In genomic region chr2:103396152-103396551, GRCh38 we compare ENCODE assay signal across 29 cellular contexts.
"Had no signal": no experiment of that assay in that cellular context is flagged by ENCODE, and none has a peak within 500 bp of the region (broad histone marks: within the 10 kb centered on the region; RNA-seq: fewer than 3 reads in every experiment).

No MANE protein-coding gene starts in this region.

- H3K9ac ChIP-seq: parathyroid adenoma had no signal

- H3K36me3 Mint-ChIP-seq: activated naive CD8-positive, alpha-beta T cell; immature natural killer cell; naive thymus-derived CD8-positive, alpha-beta T cell; stimulated activated memory B cell treated with anti-CD40 and anti-IgM and Interleukin-4, amounts not matched to agents 10 μg/mL and 1 μg/mL and 100 μg/mL, for 72 hours had no signal

- FAIRE-seq: astrocyte, endothelial cell of umbilical vein had no signal

- H3K9me3 ChIP-seq: adrenal gland, lower lobe of right lung, suprapubic skin had no signal

- H3K4me2 ChIP-seq: hepatocyte had no signal

- H3K4me3 Mint-ChIP-seq: activated B cell treated with CpG ODN at 0.5 μM for 24 hours; activated CD4-positive, alpha-beta T cell treated with anti-CD3 and anti-CD28 coated beads for 36 hours; activated naive CD8-positive, alpha-beta T cell; activated T-cell treated with anti-CD3 and anti-CD28 coated beads, Interleukin-2, amount 50 U/mL, for 4 hours; immature natural killer cell; naive thymus-derived CD8-positive, alpha-beta T cell; stimulated activated memory B cell treated with anti-CD40 and anti-IgM and Interleukin-4, amounts not matched to agents 10 μg/mL and 1 μg/mL and 100 μg/mL, for 72 hours had no signal

- H3K27me3 Mint-ChIP-seq: activated B cell treated with CpG ODN at 0.5 μM for 24 hours; activated CD4-positive, alpha-beta T cell treated with anti-CD3 and anti-CD28 coated beads for 36 hours; activated naive CD8-positive, alpha-beta T cell; naive thymus-derived CD8-positive, alpha-beta T cell; stimulated activated memory B cell treated with anti-CD40 and anti-IgM and Interleukin-4, amounts not matched to agents 10 μg/mL and 1 μg/mL and 100 μg/mL, for 72 hours had no signal

- H3K27me3 ChIP-seq: adrenal gland, hepatocyte, stomach, suprapubic skin, tibial nerve had no signal

- H3K4me3 ChIP-seq: adrenal gland, hepatocyte, lower lobe of right lung, stomach, suprapubic skin, tibial nerve had no signal

- H3K9me3 Mint-ChIP-seq: activated T-cell treated with anti-CD3 and anti-CD28 coated beads, Interleukin-2, amount 50 U/mL, for 4 hours had no signal

- DNase-seq: activated B cell treated with CpG ODN at 0.5 μM for 24 hours; activated CD4-positive, alpha-beta T cell treated with anti-CD3 and anti-CD28 coated beads for 36 hours; activated CD4-positive, alpha-beta T cell treated with anti-CD3 and anti-CD28 coated beads, Interleukin-2, amount 50 U/mL, for 4 hours; activated CD8-positive, alpha-beta memory T cell treated with anti-CD3 and anti-CD28 coated beads, Interleukin-2, amount 50 U/mL, for 48 hours; activated naive CD4-positive, alpha-beta T cell; activated T-cell treated with anti-CD3 and anti-CD28 coated beads, Interleukin-2, amount 50 U/mL, for 4 hours; adrenal gland; central memory CD4-positive, alpha-beta T cell; effector memory CD4-positive, alpha-beta T cell; glutamatergic neuron; immature natural killer cell; lower lobe of right lung; naive thymus-derived CD8-positive, alpha-beta T cell; right cardiac atrium; stimulated activated CD4-positive, alpha-beta T cell treated with anti-CD3 and anti-CD28 coated beads, Interleukin-12 subunit alpha, Interleukin-12 subunit beta, amount 100 ng/mL, for 4 hours; stimulated activated CD4-positive, alpha-beta T cell treated with anti-CD3 and anti-CD28 coated beads, Interleukin-2, amount 100 ng/mL, for 24 hours; stomach; T-helper 9 cell had no signal

- H2AFZ ChIP-seq: hepatocyte, parathyroid adenoma had no signal

- H3K36me3 ChIP-seq: adrenal gland, lower lobe of right lung, stomach, suprapubic skin, tibial nerve had no signal

- H3K79me2 ChIP-seq: hepatocyte, parathyroid adenoma had no signal

- H3K4me1 ChIP-seq: adrenal gland, lower lobe of right lung, parathyroid adenoma, stomach, suprapubic skin, tibial nerve had no signal

- H3K27ac ChIP-seq: adrenal gland, hepatocyte, lower lobe of right lung, parathyroid adenoma, stomach, suprapubic skin, tibial nerve had no signal

- ATAC-seq: activated CD4-positive, alpha-beta T cell treated with anti-CD3 and anti-CD28 coated beads for 36 hours; activated T-cell treated with anti-CD3 and anti-CD28 coated beads, Interleukin-2, amount 50 U/mL, for 4 hours; esophagus mucosa; left lobe of liver; lower lobe of right lung; naive thymus-derived CD8-positive, alpha-beta T cell; right cardiac atrium; stimulated activated memory B cell treated with anti-CD40 and anti-IgM and Interleukin-4, amounts not matched to agents 10 μg/mL and 1 μg/mL and 100 μg/mL, for 72 hours had no signal

- H3K27ac Mint-ChIP-seq: activated B cell treated with CpG ODN at 0.5 μM for 24 hours; activated CD4-positive, alpha-beta T cell treated with anti-CD3 and anti-CD28 coated beads for 36 hours; activated naive CD8-positive, alpha-beta T cell; activated T-helper 2 cell treated with anti-CD3 and anti-CD28 coated beads, Interferon-gamma antibody, Interleukin-2, Interleukin-4, amounts not matched to agents 10 μg/mL and 5 μg/mL and 100 μg/mL, durations not matched to agents 14 hours and 24 hours and 36 hours; immature natural killer cell; naive thymus-derived CD8-positive, alpha-beta T cell; stimulated activated memory B cell treated with anti-CD40 and anti-IgM and Interleukin-4, amounts not matched to agents 10 μg/mL and 1 μg/mL and 100 μg/mL, for 72 hours had no signal

- H3K4me1 Mint-ChIP-seq: activated B cell treated with CpG ODN at 0.5 μM for 24 hours; activated CD4-positive, alpha-beta T cell treated with anti-CD3 and anti-CD28 coated beads for 36 hours; immature natural killer cell; naive thymus-derived CD8-positive, alpha-beta T cell; stimulated activated memory B cell treated with anti-CD40 and anti-IgM and Interleukin-4, amounts not matched to agents 10 μg/mL and 1 μg/mL and 100 μg/mL, for 72 hours had no signal
